ENCODE assay signal across 1 cellular context in genomic region chr7:2802504-2803341, GRCh38.
TF ChIP-seq lines count a peak whose summit lies in the region.

No MANE protein-coding gene starts in this region.

TF ChIP-seq in HepG2, 621 proteins besides CTCF, POLR2A, EP300 and RAD21 (continued from another document and continues in another):
- TF ChIP-seq ZNF772 (CRISPR knock-in tag; IDR thresholded peaks at IDR 0.05) (peak; percentile 34; the same call in 1 of the 2 replicates), ZNF224 (CRISPR knock-in tag; IDR thresholded peaks at IDR 0.05) (no peak), RBAK (CRISPR knock-in tag; IDR thresholded peaks at IDR 0.05) (no peak), PATZ1 (CRISPR knock-in tag; IDR thresholded peaks at IDR 0.05) (peak; percentile 38; the same call in 1 of the 2 replicates), ZNF142 (CRISPR knock-in tag; IDR thresholded peaks at IDR 0.05) (no peak), REL (CRISPR knock-in tag; conservative IDR thresholded peaks at IDR 0.05) (no peak), REPIN1 (CRISPR knock-in tag; IDR thresholded peaks at IDR 0.05; ENCODE audit: borderline replicate concordance, low read depth) (no peak), TFDP2 (CRISPR knock-in tag; IDR thresholded peaks at IDR 0.05) (0 out of 2 replicates have a peak, but pooled peaks have one; percentile 6), KAT7 (CRISPR knock-in tag; IDR thresholded peaks at IDR 0.05; ENCODE audit: borderline replicate concordance) (0 out of 2 replicates have a peak, but pooled peaks have one; percentile 26), ZNF691 (CRISPR knock-in tag; IDR thresholded peaks at IDR 0.05; ENCODE audit: borderline replicate concordance, low read depth) (0 out of 2 replicates have a peak, but pooled peaks have one; percentile 45), ZNF136 (CRISPR knock-in tag; IDR thresholded peaks at IDR 0.05; ENCODE audit: low read depth) (no peak), ZNF337 (CRISPR knock-in tag; IDR thresholded peaks at IDR 0.05; ENCODE audit: borderline replicate concordance, low read depth) (no peak), DMAP1 (CRISPR knock-in tag; IDR thresholded peaks at IDR 0.05) (no peak), ZNF652 (CRISPR knock-in tag; IDR thresholded peaks at IDR 0.05; ENCODE audit: borderline replicate concordance, low read depth) (no peak; the same call in 1 of the 2 replicates), ZNF749 (CRISPR knock-in tag; IDR thresholded peaks at IDR 0.05; ENCODE audit: borderline replicate concordance) (no peak; the same call in 1 of the 2 replicates), ZNF550 (CRISPR knock-in tag; IDR thresholded peaks at IDR 0.05; ENCODE audit: borderline replicate concordance) (no peak), KMT2A (CRISPR knock-in tag; IDR thresholded peaks at IDR 0.05) (peak; percentile 69; the same call in 1 of the 2 replicates), ZNF317 (CRISPR knock-in tag; IDR thresholded peaks at IDR 0.05) (peak; percentile 54; the same call in 1 of the 2 replicates), TCF12 (IDR thresholded peaks at IDR 0.05) (no peak), TCF12 (CRISPR knock-in tag; IDR thresholded peaks at IDR 0.05) (peak; percentile 54; the same call in 1 of the 2 replicates), ZHX1 (CRISPR knock-in tag; IDR thresholded peaks at IDR 0.05; ENCODE audit: low read depth) (no peak), ETV5 (CRISPR knock-in tag; IDR thresholded peaks at IDR 0.05; ENCODE audit: borderline replicate concordance) (peak; percentile 95), ZNF501 (CRISPR knock-in tag; IDR thresholded peaks at IDR 0.05) (peak; percentile 89), ZNF792 (CRISPR knock-in tag; IDR thresholded peaks at IDR 0.05) (0 out of 2 replicates have a peak, but pooled peaks have one; percentile 59), PAX8 (CRISPR knock-in tag; IDR thresholded peaks at IDR 0.05; ENCODE audit: borderline replicate concordance) (no peak), TFE3 (CRISPR knock-in tag; IDR thresholded peaks at IDR 0.05) (peak; percentile 59; the same call in 1 of the 2 replicates), ZNF121 (CRISPR knock-in tag; IDR thresholded peaks at IDR 0.05) (no peak), ZFP36 (IDR thresholded peaks at IDR 0.05; ENCODE audit: borderline replicate concordance, low read depth, low read length, partially characterized antibody) (no peak), NFYB (CRISPR knock-in tag; IDR thresholded peaks at IDR 0.05) (peak; percentile 22; the same call in 1 of the 2 replicates), SALL1 (CRISPR knock-in tag; IDR thresholded peaks at IDR 0.05) (peak; percentile 77), SNAPC5 (CRISPR knock-in tag; IDR thresholded peaks at IDR 0.05; ENCODE audit: borderline replicate concordance) (no peak), RELA (CRISPR knock-in tag; IDR thresholded peaks at IDR 0.05) (no peak), ZNF367 (CRISPR knock-in tag; IDR thresholded peaks at IDR 0.05; ENCODE audit: borderline replicate concordance) (no peak), SCMH1 (CRISPR knock-in tag; IDR thresholded peaks at IDR 0.05; ENCODE audit: borderline replicate concordance) (no peak), ZNF362 (CRISPR knock-in tag; IDR thresholded peaks at IDR 0.05; ENCODE audit: borderline replicate concordance) (peak; percentile 37; the same call in 1 of the 2 replicates), ZBTB43 (CRISPR knock-in tag; conservative IDR thresholded peaks at IDR 0.05) (peak; percentile 95)
